ENCODE assay signal across 26 cellular contexts in the genomic region with DNA sequence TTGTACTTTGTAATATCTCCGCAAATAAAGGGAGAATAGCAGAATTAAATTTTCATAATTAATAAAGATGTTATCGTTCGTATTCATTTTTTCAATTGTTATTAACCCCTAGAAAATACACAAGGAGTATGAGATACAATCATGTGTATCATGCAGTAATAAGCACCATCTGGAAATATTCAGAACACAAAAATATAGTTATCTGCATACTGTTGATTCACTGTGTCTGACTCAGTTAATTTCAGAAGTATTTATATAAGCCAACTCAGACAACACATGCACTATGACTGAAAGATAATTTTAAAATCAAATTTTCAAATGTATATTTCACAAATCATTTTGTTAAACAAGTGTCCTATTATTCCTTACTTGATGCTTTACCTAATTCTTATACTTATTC.
"Had no signal": no experiment of that assay in that cellular context is flagged by ENCODE, and none has a peak within 500 bp of the region (broad histone marks: within the 10 kb centered on the region; RNA-seq: fewer than 3 reads in every experiment).

No MANE protein-coding gene starts in this region.

- H3K36me3 ChIP-seq: left ventricle myocardium inferior, lower lobe of right lung, neural progenitor cell, ovary, right atrium auricular region, sigmoid colon, suprapubic skin, tibial artery, upper lobe of left lung, uterus had no signal

- H3K27me3 ChIP-seq: dorsolateral prefrontal cortex, hepatocyte, neural progenitor cell, ovary, right atrium auricular region, sigmoid colon, suprapubic skin, tibial artery, upper lobe of left lung, uterus had no signal

- H3K4me2 ChIP-seq: hepatocyte, neural progenitor cell had no signal

- FAIRE-seq: kidney had no signal

- H3K27ac ChIP-seq: dorsolateral prefrontal cortex, hepatocyte, left ventricle myocardium inferior, lower lobe of right lung, neural progenitor cell, ovary, right atrium auricular region, sigmoid colon, skin epidermis, suprapubic skin, tibial artery, upper lobe of left lung, uterus had no signal

- H3K27me3 Mint-ChIP-seq: memory B cell; natural killer cell treated with Interleukin-12 subunit alpha and Interleukin-12 subunit beta and Interleukin-15 and Interleukin-18, amount 100 ng/mL, for 72 hours had no signal

- H3K4me1 ChIP-seq: left ventricle myocardium inferior, lower lobe of right lung, neural progenitor cell, right atrium auricular region, sigmoid colon, suprapubic skin, tibial artery, upper lobe of left lung, uterus had no signal

- H3K27ac Mint-ChIP-seq: memory B cell; natural killer cell treated with Interleukin-12 subunit alpha and Interleukin-12 subunit beta and Interleukin-15 and Interleukin-18, amount 100 ng/mL, for 72 hours; neural progenitor cell had no signal

- H3K4me3 Mint-ChIP-seq: memory B cell; natural killer cell treated with Interleukin-12 subunit alpha and Interleukin-12 subunit beta and Interleukin-15 and Interleukin-18, amount 100 ng/mL, for 72 hours; neural progenitor cell had no signal

- H3K36me3 Mint-ChIP-seq: memory B cell; natural killer cell treated with Interleukin-12 subunit alpha and Interleukin-12 subunit beta and Interleukin-15 and Interleukin-18, amount 100 ng/mL, for 72 hours; neural progenitor cell had no signal

- H3K9me3 ChIP-seq: left ventricle myocardium inferior, lower lobe of right lung, ovary, right atrium auricular region, sigmoid colon, suprapubic skin, tibial artery, upper lobe of left lung, uterus had no signal

- H3K4me3 ChIP-seq: dorsolateral prefrontal cortex, hepatocyte, left ventricle myocardium inferior, lower lobe of right lung, neural progenitor cell, ovary, right atrium auricular region, sigmoid colon, skin epidermis, suprapubic skin, tibial artery, upper lobe of left lung, uterus had no signal

- H2AFZ ChIP-seq: hepatocyte, neural progenitor cell had no signal

- H3K9ac ChIP-seq: neural progenitor cell had no signal

- H3K79me2 ChIP-seq: hepatocyte had no signal

- H3K4me1 Mint-ChIP-seq: memory B cell had no signal

- DNase-seq: cortex of kidney; dorsolateral prefrontal cortex; effector CD8-positive, alpha-beta T cell; foreskin melanocyte; head of caudate nucleus; kidney; left cardiac atrium; left ventricle myocardium inferior; lower lobe of right lung; midbrain; nucleus accumbens; ovary; sigmoid colon; stimulated activated CD4-positive, alpha-beta T cell treated with anti-CD3 and anti-CD28 coated beads, Interleukin-2, amount 100 ng/mL, for 24 hours; stimulated activated CD4-positive, alpha-beta T cell treated with anti-CD3 and anti-CD28 coated beads, Interleukin-4, amount 100 ng/mL, for 4 hours; stimulated activated naive CD4-positive, alpha-beta T cell treated with Interleukin-2 at 50 U/mL for 16 hours; tibial artery; upper lobe of left lung; uterus had no signal

- H3K9me3 Mint-ChIP-seq: neural progenitor cell had no signal
